In the genomic region with DNA sequence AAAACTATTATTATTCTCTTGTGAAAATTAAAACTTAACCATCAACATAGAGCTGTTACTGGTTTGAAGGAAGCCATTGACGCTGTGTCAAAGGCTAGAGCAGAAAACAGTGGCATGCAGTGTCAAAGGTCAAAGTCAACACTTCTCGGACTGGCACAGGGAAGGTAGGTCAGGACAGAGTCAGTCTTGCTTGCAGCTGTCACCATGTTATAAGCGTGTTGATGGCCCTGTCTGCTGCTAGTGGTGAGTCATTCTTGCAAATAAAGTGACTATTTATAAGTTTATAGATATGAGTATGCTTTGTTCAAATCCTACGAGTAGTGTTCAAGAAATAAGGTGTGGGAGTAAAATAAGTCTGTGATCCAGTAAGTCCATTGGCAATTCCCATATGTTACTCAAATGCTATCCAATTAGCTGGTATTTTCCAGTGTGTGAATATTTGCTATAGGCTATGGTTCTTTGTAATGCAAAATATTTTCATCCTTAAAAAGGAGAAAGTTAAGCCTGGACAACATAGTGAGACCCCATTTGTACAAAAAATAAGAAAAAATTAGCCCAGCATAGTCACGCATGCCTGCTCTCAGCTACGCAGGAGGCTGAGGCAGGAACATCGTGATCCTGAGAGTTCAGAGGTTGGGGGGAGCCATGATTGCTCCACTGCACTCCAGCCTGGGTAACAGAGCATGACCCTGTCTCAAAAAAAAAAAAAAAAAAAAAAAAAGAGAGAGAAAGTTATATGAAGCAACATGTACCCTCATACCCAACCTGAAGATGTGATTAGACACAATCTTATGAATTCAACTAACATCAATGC, we compare ENCODE assay signal across 9 cellular contexts. TPM values are rescaled to one million over a fixed set of nuclear protein-coding genes. Genes with fewer than 3 reads are reported as not detected.
DNase-seq lines count a peak whose midpoint lies in the region; ATAC-seq and TF ChIP-seq lines count a peak whose summit lies in the region.
"Had no signal": no experiment of that assay in that cellular context is flagged by ENCODE, and none has a peak within 500 bp of the region (broad histone marks: within the 10 kb centered on the region; RNA-seq: fewer than 3 reads in every experiment).

No MANE protein-coding gene starts in this region.

- H3K4me1 ChIP-seq in upper lobe of right lung, result peaks cover 12% of the 10 kb centered on the region

- peak overlapping the region; percentile 18 to 75 for H3K4me3 Mint-ChIP-seq in stimulated activated naive CD8-positive, alpha-beta T cell treated with anti-CD3 and anti-CD28 coated beads, Interleukin-15, amount 100 ng/mL, for 72 hours

- H3K27me3 Mint-ChIP-seq in stimulated activated naive CD8-positive, alpha-beta T cell treated with anti-CD3 and anti-CD28 coated beads, Interleukin-15, amount 100 ng/mL, for 72 hours, result peaks cover 9% of the 10 kb centered on the region

- ATAC-seq in stimulated activated naive CD8-positive, alpha-beta T cell treated with anti-CD3 and anti-CD28 coated beads, Interleukin-15, amount 100 ng/mL, for 72 hours, result no peak
- ATAC-seq in stimulated activated naive CD8-positive, alpha-beta T cell treated with anti-CD3 and anti-CD28 coated beads, Interleukin-15, Interleukin-2, amounts not matched to agents 100 U/mL and 50 U/mL, for 24 hours, result no peak
- peak; percentile 13 for ATAC-seq in upper lobe of right lung
- no peak for ATAC-seq in sciatic nerve
- no peak for ATAC-seq in GM21447 (IDR thresholded peaks at IDR 0.05; ENCODE audit: unreplicated experiment)

- H3K27me3 ChIP-seq in upper lobe of right lung, result no peaks in the 10 kb centered on the region

- peak overlapping the region in 1 of 2 donors; percentile 66 for H3K27ac Mint-ChIP-seq in stimulated activated naive CD8-positive, alpha-beta T cell treated with anti-CD3 and anti-CD28 coated beads, Interleukin-15, amount 100 ng/mL, for 72 hours

- H3K9me3 ChIP-seq in upper lobe of right lung, result no peaks in the 10 kb centered on the region

- no peak overlapping the region for H3K27ac ChIP-seq in upper lobe of right lung

- no peak for DNase-seq in stimulated activated naive CD8-positive, alpha-beta T cell treated with anti-CD3 and anti-CD28 coated beads, Interleukin-15, amount 100 ng/mL, for 72 hours
- DNase-seq in stimulated activated naive CD8-positive, alpha-beta T cell treated with anti-CD3 and anti-CD28 coated beads, Interleukin-15, Interleukin-2, amounts not matched to agents 100 U/mL and 50 U/mL, for 24 hours, result no peak
- peak; percentile 60 for DNase-seq in NCI-H774 (lab: John Stamatoyannopoulos, UW)
- peak; percentile 33 for DNase-seq in fibroblast of the aortic adventitia (ENCODE audit: low read depth)
- no peak for DNase-seq in upper lobe of right lung
- DNase-seq in sciatic nerve (ENCODE audit: low spot score), result no peak
- DNase-seq in D341Med (ENCODE audit: low spot score), result no peak
- DNase-seq: DND-41 had no signal

- H3K4me3 ChIP-seq in fibroblast of the aortic adventitia (ENCODE audit: low read depth, low read length), result no peak overlapping the region
- H3K4me3 ChIP-seq in upper lobe of right lung, result peak overlapping the region; percentile 17

- peaks cover 13% of the 10 kb centered on the region for H3K4me1 Mint-ChIP-seq in stimulated activated naive CD8-positive, alpha-beta T cell treated with anti-CD3 and anti-CD28 coated beads, Interleukin-15, amount 100 ng/mL, for 72 hours

- intact Hi-C loops in upper lobe of right lung (cut with DNase I) (no loop called here), sciatic nerve (cut with DNase I) (no loop called here)

- TF ChIP-seq CTCF in fibroblast of the aortic adventitia (IDR thresholded peaks at IDR 0.05; ENCODE audit: insufficient read depth, low read length) (no peak), upper lobe of right lung (IDR thresholded peaks at IDR 0.05) (no peak)

- no peaks in the 10 kb centered on the region for H3K9me3 Mint-ChIP-seq in stimulated activated naive CD8-positive, alpha-beta T cell treated with anti-CD3 and anti-CD28 coated beads, Interleukin-15, amount 100 ng/mL, for 72 hours

- no peaks in the 10 kb centered on the region for H3K36me3 ChIP-seq in upper lobe of right lung

RNA-seq across cellular contexts. Expression of gene TINAGL1, which starts 26.3 kb away (rescaled TPM):
- 1.2 and 99.8 TPM in 2 replicates for total RNA-seq in fibroblast of the aortic adventitia (ENCODE audit: low replicate concordance)
- 154 TPM for total RNA-seq in upper lobe of right lung
- 91.9 TPM for total RNA-seq in sciatic nerve

Comparison
In these comparisons a context has a peak if more than half of its experiments do, and no peak if none do; other contexts are left out.
1. DNase-seq: peak in NCI-H774 (single experiment) and fibroblast of the aortic adventitia (single experiment); none in stimulated activated naive CD8-positive, alpha-beta T cell treated with anti-CD3 and anti-CD28 coated beads, Interleukin-15, amount 100 ng/mL, for 72 hours (0 of 2), stimulated activated naive CD8-positive, alpha-beta T cell treated with anti-CD3 and anti-CD28 coated beads, Interleukin-15, Interleukin-2, amounts not matched to agents 100 U/mL and 50 U/mL, for 24 hours (single experiment), upper lobe of right lung (single experiment), sciatic nerve (single experiment) and D341Med (single experiment).